8 cellular contexts compared by ENCODE assay signal in the genomic region with DNA sequence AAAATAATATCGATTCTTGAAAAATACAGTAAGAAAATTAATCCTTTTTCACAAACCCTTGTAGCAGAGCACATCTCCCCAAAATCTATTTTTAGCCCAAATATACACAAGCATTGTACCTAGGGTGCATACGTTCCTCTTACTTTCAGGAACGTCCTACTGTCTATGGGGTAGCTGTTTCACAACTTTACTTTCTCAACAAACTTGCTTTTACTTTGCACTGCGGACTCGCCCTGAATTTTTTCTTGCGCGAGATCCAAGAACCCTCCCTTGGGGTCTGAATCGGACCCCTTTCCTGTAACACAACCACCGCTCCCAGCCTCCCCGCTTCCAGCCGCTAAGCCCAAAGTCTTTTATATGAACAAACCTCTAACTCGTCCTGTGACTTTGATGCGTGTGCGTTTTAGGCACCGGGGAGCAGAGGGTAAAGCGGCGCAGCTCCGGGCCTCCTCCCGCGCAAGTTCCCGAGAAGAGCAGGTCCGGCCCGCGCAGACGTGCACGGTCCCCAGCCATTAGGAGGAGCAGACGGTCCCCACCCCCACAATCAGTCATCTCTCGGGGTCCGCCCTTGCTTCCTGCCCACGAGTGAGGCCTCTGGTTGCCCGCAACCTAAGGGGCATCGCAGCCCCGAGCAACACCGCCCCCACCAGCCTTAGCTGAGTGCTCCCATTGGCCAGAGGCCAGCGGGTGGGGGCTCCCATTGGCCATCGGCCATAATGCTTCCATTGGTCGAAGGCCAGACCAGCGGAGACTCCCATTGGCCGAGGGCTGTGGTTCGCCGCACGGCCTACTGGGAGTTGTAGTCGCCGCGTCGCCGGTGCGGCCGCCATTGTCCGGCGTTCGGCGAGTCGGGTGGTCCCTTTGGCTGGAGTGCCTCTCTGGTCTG. TPM values are rescaled to one million over a fixed set of nuclear protein-coding genes. Genes with fewer than 3 reads are reported as not detected.
DNase-seq lines count a peak whose midpoint lies in the region; ATAC-seq and TF ChIP-seq lines count a peak whose summit lies in the region.

ZNF8 (plus strand) TSS at position 800 of the 886 bp plus-strand sequence. CDS start 127 bp downstream, outside the sequence.

- H3K9me2 ChIP-seq in SU-DHL-6 (replicated peaks; ENCODE audit: insufficient read depth, low read length), result no peaks in the 10 kb centered on the region

- WGBS in ovary, 3 donors, result 0 to 1% (median 0%) methylated on average over 43 to 54 of the region's 54 CpGs
- WGBS in thyroid gland, 2 donors, result 0 to 4% methylated on average over 15 to 29 of the region's 54 CpGs

- H3K4me3 ChIP-seq in GM12875 (ENCODE audit: low read depth, low read length) (peak within 1 kb of the TSS; percentile 69), SU-DHL-6 (ENCODE audit: insufficient read depth, low read length, poor library complexity, severe bottlenecking) (peak within 1 kb of the TSS; percentile 92), ovary (peak within 1 kb of the TSS; percentile 76), thyroid gland (replicated peaks in 1 of 3) (peak within 1 kb of the TSS; percentile 67 to 83 (median 72))

- peaks cover 22% of the 10 kb centered on the region for H3K9me3 Mint-ChIP-seq in activated naive CD8-positive, alpha-beta T cell treated with anti-CD3 and anti-CD28 coated beads, Interleukin-2, amount 50 U/mL, for 24 hours

- H3K36me3 ChIP-seq in SU-DHL-6 (ENCODE audit: low read length), result no peaks in the 10 kb centered on the region
- H3K36me3 ChIP-seq in ovary, result no peaks in the 10 kb centered on the region
- no peaks in the 10 kb centered on the region for H3K36me3 ChIP-seq in thyroid gland

- no peaks in the 10 kb centered on the region for H4K20me1 ChIP-seq in SU-DHL-6 (ENCODE audit: low read depth, low read length)

- ATAC-seq in HG02763 (IDR thresholded peaks at IDR 0.05; ENCODE audit: unreplicated experiment), result peak; percentile 93
- peak; percentile 99 for ATAC-seq in activated naive CD8-positive, alpha-beta T cell treated with anti-CD3 and anti-CD28 coated beads, Interleukin-2, amount 50 U/mL, for 24 hours
- ATAC-seq in Right ventricle myocardium inferior, result peak; percentile 96

- no peaks in the 10 kb centered on the region; the same call in 1 of the 2 replicates for H3F3A ChIP-seq in SU-DHL-6 (ENCODE audit: insufficient read depth)

- peak within 1 kb of the TSS; percentile 88 for H3K4me2 ChIP-seq in SU-DHL-6 (ENCODE audit: low read depth, low read length, poor library complexity, severe bottlenecking)

- peak within 1 kb of the TSS; percentile 95 for H3K27ac Mint-ChIP-seq in activated naive CD8-positive, alpha-beta T cell treated with anti-CD3 and anti-CD28 coated beads, Interleukin-2, amount 50 U/mL, for 24 hours

- H3K4me3 Mint-ChIP-seq in activated naive CD8-positive, alpha-beta T cell treated with anti-CD3 and anti-CD28 coated beads, Interleukin-2, amount 50 U/mL, for 24 hours, result peak within 1 kb of the TSS; percentile 96

- TF ChIP-seq POLR2A in ovary (IDR thresholded peaks at IDR 0.05) (peak; percentile 55), thyroid gland (IDR thresholded peaks at IDR 0.05) (peak in 1 of 2 donors; percentile 78)

- H3K27me3 ChIP-seq in SU-DHL-6 (ENCODE audit: low read length) (no peaks in the 10 kb centered on the region), ovary (no peaks in the 10 kb centered on the region), thyroid gland (no peaks in the 10 kb centered on the region)

- H3K4me1 ChIP-seq in ovary (ENCODE audit: insufficient read depth), result no peaks in the 10 kb centered on the region
- H3K4me1 ChIP-seq in thyroid gland, result peaks cover 6 to 16% of the 10 kb centered on the region in 2 donors

- DNase-seq in NCI-H1417 (lab: John Stamatoyannopoulos, UW), result peak; percentile 90 to 99 (median 96)
- peak; percentile 97 for DNase-seq in activated naive CD8-positive, alpha-beta T cell treated with anti-CD3 and anti-CD28 coated beads, Interleukin-2, amount 50 U/mL, for 24 hours
- DNase-seq in Right ventricle myocardium inferior (ENCODE audit: missing footprints), result peak; percentile 98
- peak; percentile 96 to 99 (median 98) for DNase-seq in ovary
- DNase-seq in thyroid gland, result peak; percentile 97 to 98

- no peaks in the 10 kb centered on the region for H3K27me3 Mint-ChIP-seq in activated naive CD8-positive, alpha-beta T cell treated with anti-CD3 and anti-CD28 coated beads, Interleukin-2, amount 50 U/mL, for 24 hours

- H3K79me2 ChIP-seq in SU-DHL-6 (ENCODE audit: insufficient read depth, low read length), result peaks cover 52% of the 10 kb centered on the region

- H3K27ac ChIP-seq in SU-DHL-6 (ENCODE audit: low read depth, low read length) (peak within 1 kb of the TSS; percentile 52), ovary (peak within 1 kb of the TSS; percentile 46 to 69), thyroid gland (peak within 1 kb of the TSS; percentile 47 to 69 (median 59))

- H3K4me1 Mint-ChIP-seq in activated naive CD8-positive, alpha-beta T cell treated with anti-CD3 and anti-CD28 coated beads, Interleukin-2, amount 50 U/mL, for 24 hours, result peaks cover 42% of the 10 kb centered on the region

- TF ChIP-seq EP300 in ovary (IDR thresholded peaks at IDR 0.05), result no peak

- H3K9me3 ChIP-seq in SU-DHL-6 (ENCODE audit: insufficient read depth, low read length) (no peaks in the 10 kb centered on the region), ovary (peaks cover 0 to 9% of the 10 kb centered on the region in 2 donors), thyroid gland (no peaks in the 10 kb centered on the region)

- H2AFZ ChIP-seq in SU-DHL-6 (ENCODE audit: low read depth, low read length, severe bottlenecking), result peak within 1 kb of the TSS; percentile 93

- peak within 1 kb of the TSS; percentile 88 for H3K9ac ChIP-seq in SU-DHL-6 (ENCODE audit: low read length)

- TF ChIP-seq CTCF in GM12875 (IDR thresholded peaks at IDR 0.05; ENCODE audit: borderline replicate concordance, insufficient read depth, low read depth, low read length) (no peak), SU-DHL-6 (IDR thresholded peaks at IDR 0.05; ENCODE audit: insufficient read depth, low read length, poor library complexity, severe bottlenecking) (no peak), ovary (IDR thresholded peaks at IDR 0.05) (peak in 1 of 3 donors; percentile 5), thyroid gland (IDR thresholded peaks at IDR 0.05) (no peak)

- intact Hi-C loops in Right ventricle myocardium inferior (cut with DNase I), result loop anchor here (1.0 kb wide), 1 partner anchor 95 kb away; the partner anchor contains the start of gene ZNF274
- intact Hi-C loops in ovary (cut with DNase I), result loop anchor here in 1 of 4 donors (10.0 kb wide), 1 partner anchor 94 kb away; the partner anchor contains the start of gene ZNF274
- intact Hi-C loops in thyroid gland (cut with DNase I), result no loop called here

- H3K36me3 Mint-ChIP-seq in activated naive CD8-positive, alpha-beta T cell treated with anti-CD3 and anti-CD28 coated beads, Interleukin-2, amount 50 U/mL, for 24 hours (ENCODE audit: low read depth), result peaks cover 70% of the 10 kb centered on the region

RNA-seq across cellular contexts. Expression of gene ZNF8, which starts in this region (rescaled TPM):
- total RNA-seq in Right ventricle myocardium inferior (4.2 TPM), ovary (10 to 100 TPM in 1 of 7 donors, 1 to 10 TPM in 6; 4.8 to 10.6 (median 8.0) TPM), thyroid gland (10 to 100 TPM in 3 of 4 donors, 1 to 10 TPM in 1; 9.7 to 14.7 (median 10.3) TPM)
- 1 to 10 TPM; 2.7 to 4.2 TPM for polyA plus RNA-seq in ovary

Comparison
In these comparisons a context has a peak if more than half of its experiments do, and no peak if none do; other contexts are left out.
1. Peak in every context shown above with its lines: DNase-seq, ATAC-seq, H3K4me3 ChIP-seq and H3K27ac ChIP-seq.